38 cellular contexts compared by ENCODE assay signal in the genomic region with DNA sequence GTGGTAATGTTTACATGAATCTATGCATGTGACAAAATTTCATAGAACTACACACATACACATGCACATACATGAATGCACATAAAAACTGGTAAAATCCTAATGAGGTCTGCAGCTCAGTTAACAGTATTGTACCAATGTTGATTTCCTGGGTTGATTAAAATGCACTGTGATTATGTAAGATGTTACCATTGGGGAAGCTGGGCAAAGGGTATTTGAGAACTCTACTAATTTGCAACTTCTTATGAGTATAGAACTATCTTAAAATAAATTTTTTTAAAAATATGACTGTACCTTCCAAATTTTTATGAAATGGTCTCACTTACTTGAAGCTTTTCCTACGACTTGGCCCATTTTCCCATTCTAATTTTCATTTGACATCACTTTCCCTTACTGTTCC.
"Had no signal": no experiment of that assay in that cellular context is flagged by ENCODE, and none has a peak within 500 bp of the region (broad histone marks: within the 10 kb centered on the region; RNA-seq: fewer than 3 reads in every experiment).

No MANE protein-coding gene starts in this region.

- H3K36me3 ChIP-seq: adrenal gland, ascending aorta, brain microvascular endothelial cell, breast epithelium, cardiac muscle cell had no signal

- H3K27me3 Mint-ChIP-seq: activated naive CD4-positive, alpha-beta T cell treated with anti-CD3 and anti-CD28 coated beads, Interleukin-2, amount 10 ng/mL, durations not matched to agents 7 days and 5 days; activated naive CD8-positive, alpha-beta T cell; central memory CD8-positive, alpha-beta T cell had no signal

- H3K27ac Mint-ChIP-seq: activated naive CD4-positive, alpha-beta T cell treated with anti-CD3 and anti-CD28 coated beads for 36 hours; activated naive CD4-positive, alpha-beta T cell treated with anti-CD3 and anti-CD28 coated beads, Interleukin-2, amount 10 ng/mL, durations not matched to agents 7 days and 5 days; activated naive CD4-positive, alpha-beta T cell treated with anti-CD3 and anti-CD28 coated beads, Interleukin-2, amount 50 U/mL, for 24 hours; activated naive CD4-positive, alpha-beta T cell treated with anti-CD3 and anti-CD28 coated beads, Interleukin-2, amount 50 U/mL, for 72 hours; activated naive CD8-positive, alpha-beta T cell; activated naive CD8-positive, alpha-beta T cell treated with anti-CD3 and anti-CD28 coated beads for 36 hours; activated naive CD8-positive, alpha-beta T cell treated with anti-CD3 and anti-CD28 coated beads, Interleukin-2, amount 10 ng/mL, durations not matched to agents 7 days and 5 days; activated naive CD8-positive, alpha-beta T cell treated with anti-CD3 and anti-CD28 coated beads, Interleukin-2, amount 50 U/mL, for 24 hours; activated T-cell treated with anti-CD3 and anti-CD28 coated beads, Interleukin-2, amount 50 U/mL, for 24 hours; activated T-cell treated with anti-CD3 and anti-CD28 coated beads, Interleukin-2, amount 50 U/mL, for 72 hours; activated T-helper 1 cell treated with anti-CD3 and anti-CD28 coated beads, Interleukin-12 subunit alpha, Interleukin-12 subunit beta, Interleukin-2, Interleukin-4 antibody, amounts not matched to agents 30 ng/mL and 10 ng/mL and 1 ng/mL, durations not matched to agents 14 hours and 24 hours and 36 hours; activated T-helper 17 cell treated with anti-CD3 and anti-CD28 coated beads, Interleukin-2, amount 50 U/mL, for 72 hours; activated T-helper 2 cell treated with anti-CD3 and anti-CD28 coated beads, Interferon-gamma antibody, Interleukin-2, Interleukin-4, amounts not matched to agents 10 μg/mL and 5 μg/mL and 100 μg/mL, durations not matched to agents 14 hours and 24 hours and 36 hours; brain had no signal

- H3K4me3 Mint-ChIP-seq: activated naive CD4-positive, alpha-beta T cell treated with anti-CD3 and anti-CD28 coated beads for 36 hours; activated naive CD4-positive, alpha-beta T cell treated with anti-CD3 and anti-CD28 coated beads, Interleukin-2, amount 10 ng/mL, durations not matched to agents 7 days and 5 days; activated naive CD4-positive, alpha-beta T cell treated with anti-CD3 and anti-CD28 coated beads, Interleukin-2, amount 50 U/mL, for 24 hours; activated naive CD8-positive, alpha-beta T cell; activated naive CD8-positive, alpha-beta T cell treated with anti-CD3 and anti-CD28 coated beads for 36 hours; activated naive CD8-positive, alpha-beta T cell treated with anti-CD3 and anti-CD28 coated beads, Interleukin-2, amount 10 ng/mL, durations not matched to agents 7 days and 5 days; activated naive CD8-positive, alpha-beta T cell treated with anti-CD3 and anti-CD28 coated beads, Interleukin-2, amount 50 U/mL, for 24 hours; activated T-cell treated with anti-CD3 and anti-CD28 coated beads, Interleukin-2, amount 50 U/mL, for 24 hours; activated T-cell treated with anti-CD3 and anti-CD28 coated beads, Interleukin-2, amount 50 U/mL, for 4 hours; activated T-cell treated with anti-CD3 and anti-CD28 coated beads, Interleukin-2, amount 50 U/mL, for 72 hours; activated T-helper 1 cell treated with anti-CD3 and anti-CD28 coated beads, Interleukin-12 subunit alpha, Interleukin-12 subunit beta, Interleukin-2, Interleukin-4 antibody, amounts not matched to agents 30 ng/mL and 10 ng/mL and 1 ng/mL, durations not matched to agents 14 hours and 24 hours and 36 hours; activated T-helper 17 cell treated with anti-CD3 and anti-CD28 coated beads, Interleukin-2, amount 50 U/mL, for 72 hours; brain; central memory CD8-positive, alpha-beta T cell had no signal

- H3K4me1 ChIP-seq: adrenal gland, ascending aorta, body of pancreas, breast epithelium had no signal

- H3K4me1 Mint-ChIP-seq: activated naive CD4-positive, alpha-beta T cell treated with anti-CD3 and anti-CD28 coated beads, Interleukin-2, amount 10 ng/mL, durations not matched to agents 7 days and 5 days; activated naive CD4-positive, alpha-beta T cell treated with anti-CD3 and anti-CD28 coated beads, Interleukin-2, amount 50 U/mL, for 24 hours; activated naive CD8-positive, alpha-beta T cell treated with anti-CD3 and anti-CD28 coated beads for 36 hours; activated naive CD8-positive, alpha-beta T cell treated with anti-CD3 and anti-CD28 coated beads, Interleukin-2, amount 10 ng/mL, durations not matched to agents 7 days and 5 days; activated naive CD8-positive, alpha-beta T cell treated with anti-CD3 and anti-CD28 coated beads, Interleukin-2, amount 50 U/mL, for 24 hours; activated T-helper 17 cell treated with anti-CD3 and anti-CD28 coated beads, Interleukin-2, amount 50 U/mL, for 72 hours; central memory CD8-positive, alpha-beta T cell had no signal

- ATAC-seq: activated naive CD4-positive, alpha-beta T cell treated with anti-CD3 and anti-CD28 coated beads, Interleukin-2, amount 50 U/mL, for 72 hours; activated naive CD8-positive, alpha-beta T cell treated with anti-CD3 and anti-CD28 coated beads, Interleukin-2, amount 50 U/mL, for 24 hours; activated T-cell treated with anti-CD3 and anti-CD28 coated beads, Interleukin-2, amount 50 U/mL, for 4 hours; activated T-cell treated with anti-CD3 and anti-CD28 coated beads, Interleukin-2, amount 50 U/mL, for 72 hours; activated T-helper 17 cell treated with anti-CD3 and anti-CD28 coated beads, Interleukin-2, amount 50 U/mL, for 72 hours; body of pancreas had no signal

- H3K9me3 Mint-ChIP-seq: activated naive CD4-positive, alpha-beta T cell treated with anti-CD3 and anti-CD28 coated beads for 36 hours; activated naive CD4-positive, alpha-beta T cell treated with anti-CD3 and anti-CD28 coated beads, Interleukin-2, amount 10 ng/mL, durations not matched to agents 7 days and 5 days; activated naive CD4-positive, alpha-beta T cell treated with anti-CD3 and anti-CD28 coated beads, Interleukin-2, amount 50 U/mL, for 24 hours; activated naive CD4-positive, alpha-beta T cell treated with anti-CD3 and anti-CD28 coated beads, Interleukin-2, amount 50 U/mL, for 72 hours; activated naive CD8-positive, alpha-beta T cell treated with anti-CD3 and anti-CD28 coated beads, Interleukin-2, amount 10 ng/mL, durations not matched to agents 7 days and 5 days; activated naive CD8-positive, alpha-beta T cell treated with anti-CD3 and anti-CD28 coated beads, Interleukin-2, amount 50 U/mL, for 24 hours; activated T-cell treated with anti-CD3 and anti-CD28 coated beads, Interleukin-2, amount 50 U/mL, for 72 hours; activated T-helper 1 cell treated with anti-CD3 and anti-CD28 coated beads, Interleukin-12 subunit alpha, Interleukin-12 subunit beta, Interleukin-2, Interleukin-4 antibody, amounts not matched to agents 30 ng/mL and 10 ng/mL and 1 ng/mL, durations not matched to agents 14 hours and 24 hours and 36 hours; activated T-helper 17 cell treated with anti-CD3 and anti-CD28 coated beads, Interleukin-2, amount 50 U/mL, for 72 hours; activated T-helper 2 cell treated with anti-CD3 and anti-CD28 coated beads, Interferon-gamma antibody, Interleukin-2, Interleukin-4, amounts not matched to agents 10 μg/mL and 5 μg/mL and 100 μg/mL, durations not matched to agents 14 hours and 24 hours and 36 hours; central memory CD8-positive, alpha-beta T cell had no signal

- DNase-seq: activated effector memory CD4-positive, alpha-beta T cell treated with anti-CD3 and anti-CD28 coated beads, Interleukin-2, amount 50 U/mL, for 16 hours; activated effector memory CD4-positive, alpha-beta T cell treated with Interleukin-2 at 50 U/mL for 16 hours; activated gamma-delta T cell; activated gamma-delta T cell treated with Interleukin-2 at 50 U/mL for 16 hours; activated naive CD4-positive, alpha-beta T cell; activated naive CD4-positive, alpha-beta T cell treated with anti-CD3 and anti-CD28 coated beads for 36 hours; activated naive CD4-positive, alpha-beta T cell treated with anti-CD3 and anti-CD28 coated beads, Interleukin-2, amount 10 ng/mL, durations not matched to agents 7 days and 5 days; activated naive CD4-positive, alpha-beta T cell treated with anti-CD3 and anti-CD28 coated beads, Interleukin-2, amount 50 U/mL, for 16 hours; activated naive CD4-positive, alpha-beta T cell treated with Interleukin-2 at 50 U/mL for 16 hours; activated naive CD8-positive, alpha-beta T cell treated with anti-CD3 and anti-CD28 coated beads for 36 hours; activated naive CD8-positive, alpha-beta T cell treated with anti-CD3 and anti-CD28 coated beads, Interleukin-2, amount 10 ng/mL, durations not matched to agents 7 days and 5 days; activated naive CD8-positive, alpha-beta T cell treated with anti-CD3 and anti-CD28 coated beads, Interleukin-2, amount 50 U/mL, for 24 hours; activated T-cell treated with anti-CD3 and anti-CD28 coated beads, Interleukin-2, amount 50 U/mL, for 1 hour; activated T-cell treated with anti-CD3 and anti-CD28 coated beads, Interleukin-2, amount 50 U/mL, for 24 hours; activated T-cell treated with anti-CD3 and anti-CD28 coated beads, Interleukin-2, amount 50 U/mL, for 4 hours; activated T-cell treated with anti-CD3 and anti-CD28 coated beads, Interleukin-2, amount 50 U/mL, for 48 hours; activated T-cell treated with anti-CD3 and anti-CD28 coated beads, Interleukin-2, amount 50 U/mL, for 72 hours; adrenal gland; amniotic stem cell; amygdala; anterior cingulate cortex; aorta; body of pancreas; brain microvascular endothelial cell; caudate nucleus; central memory CD4-positive, alpha-beta T cell; cerebellar nuclear complex had no signal

- H3K9me3 ChIP-seq: adrenal gland, body of pancreas, breast epithelium had no signal

- H3K4me3 ChIP-seq: adrenal gland, ascending aorta, body of pancreas, breast epithelium, cardiac muscle cell had no signal

- H3K36me3 Mint-ChIP-seq: activated naive CD4-positive, alpha-beta T cell treated with anti-CD3 and anti-CD28 coated beads, Interleukin-2, amount 10 ng/mL, durations not matched to agents 7 days and 5 days; activated naive CD4-positive, alpha-beta T cell treated with anti-CD3 and anti-CD28 coated beads, Interleukin-2, amount 50 U/mL, for 24 hours; activated naive CD4-positive, alpha-beta T cell treated with anti-CD3 and anti-CD28 coated beads, Interleukin-2, amount 50 U/mL, for 72 hours; activated naive CD8-positive, alpha-beta T cell; activated naive CD8-positive, alpha-beta T cell treated with anti-CD3 and anti-CD28 coated beads for 36 hours; activated naive CD8-positive, alpha-beta T cell treated with anti-CD3 and anti-CD28 coated beads, Interleukin-2, amount 10 ng/mL, durations not matched to agents 7 days and 5 days; brain had no signal

- H3K27ac ChIP-seq: adrenal gland, ascending aorta, body of pancreas, brain microvascular endothelial cell, breast epithelium, cardiac muscle cell had no signal
